Comparison of ENCODE assay signal across 20 cellular contexts in the genomic region with DNA sequence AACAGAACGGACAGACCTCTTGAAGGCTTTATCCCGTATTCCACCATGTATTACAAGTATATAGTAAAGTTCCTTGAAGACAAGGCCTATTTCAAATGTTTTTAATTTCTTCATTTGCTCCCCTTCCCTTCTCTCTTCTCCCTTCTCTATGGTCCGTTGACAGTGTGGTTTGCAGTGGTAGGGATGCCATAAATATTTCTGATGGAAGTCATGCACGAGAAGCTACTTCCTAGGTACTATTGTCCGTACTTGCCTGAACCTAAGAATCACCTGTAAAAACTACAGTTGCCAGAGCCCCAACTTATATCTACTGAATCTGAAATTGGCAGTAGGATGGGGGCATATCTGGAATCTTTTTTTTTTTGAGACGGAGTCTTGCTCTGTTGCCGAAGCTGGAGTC.
"Had no signal": no experiment of that assay in that cellular context is flagged by ENCODE, and none has a peak within 500 bp of the region (broad histone marks: within the 10 kb centered on the region; RNA-seq: fewer than 3 reads in every experiment).

No MANE protein-coding gene starts in this region.

- H3K27me3 ChIP-seq: cardiac muscle cell, gastroesophageal sphincter, right lobe of liver had no signal

- H3K9ac ChIP-seq: SK-N-SH had no signal

- ATAC-seq: activated naive CD4-positive, alpha-beta T cell treated with anti-CD3 and anti-CD28 coated beads, Interleukin-2, amount 50 U/mL, for 72 hours; gastroesophageal sphincter; left colon; naive thymus-derived CD4-positive, alpha-beta T cell; right lobe of liver; T-helper 17 cell had no signal

- H3K4me3 Mint-ChIP-seq: activated B cell treated with CpG ODN at 0.5 μM for 24 hours; activated CD4-positive, alpha-beta T cell treated with anti-CD3 and anti-CD28 coated beads, Interleukin-2, amount 10 ng/mL, durations not matched to agents 7 days and 5 days; T-helper 17 cell had no signal

- H3K9me3 Mint-ChIP-seq: activated B cell treated with CpG ODN at 0.5 μM for 24 hours; activated CD4-positive, alpha-beta T cell treated with anti-CD3 and anti-CD28 coated beads, Interleukin-2, amount 10 ng/mL, durations not matched to agents 7 days and 5 days; activated naive CD4-positive, alpha-beta T cell treated with anti-CD3 and anti-CD28 coated beads, Interleukin-2, amount 50 U/mL, for 72 hours; naive thymus-derived CD4-positive, alpha-beta T cell; type B pancreatic cell had no signal

- H3K4me2 ChIP-seq: SK-N-SH had no signal

- H3K4me3 ChIP-seq: cardiac muscle cell, gastroesophageal sphincter, lung, right lobe of liver had no signal

- H3K36me3 ChIP-seq: cardiac muscle cell, gastroesophageal sphincter, right lobe of liver had no signal

- H3K27me3 Mint-ChIP-seq: activated B cell treated with CpG ODN at 0.5 μM for 24 hours; activated CD4-positive, alpha-beta T cell treated with anti-CD3 and anti-CD28 coated beads, Interleukin-2, amount 10 ng/mL, durations not matched to agents 7 days and 5 days; naive thymus-derived CD4-positive, alpha-beta T cell; T-helper 17 cell; type B pancreatic cell had no signal

- H3K36me3 Mint-ChIP-seq: type B pancreatic cell had no signal

- FAIRE-seq: colon, TTC549 had no signal

- H3K27ac Mint-ChIP-seq: activated B cell treated with CpG ODN at 0.5 μM for 24 hours; naive thymus-derived CD4-positive, alpha-beta T cell; T-helper 17 cell had no signal

- DNase-seq: activated B cell treated with CpG ODN at 0.5 μM for 24 hours; activated CD4-positive, alpha-beta T cell treated with anti-CD3 and anti-CD28 coated beads, Interleukin-2, amount 10 ng/mL, durations not matched to agents 7 days and 5 days; activated effector memory CD4-positive, alpha-beta T cell treated with Interleukin-2 at 50 U/mL for 16 hours; activated T-cell treated with anti-CD3 and anti-CD28 coated beads for 4 hours; hippocampal formation; left colon; naive thymus-derived CD4-positive, alpha-beta T cell; nucleus accumbens; right lobe of liver; SK-N-SH; stimulated activated CD4-positive, alpha-beta T cell treated with anti-CD3 and anti-CD28 coated beads, Interleukin-2, amount 100 ng/mL, for 24 hours; stimulated activated naive CD4-positive, alpha-beta T cell; T-helper 17 cell had no signal

- H3K27ac ChIP-seq: cardiac muscle cell, gastroesophageal sphincter, right lobe of liver had no signal

- H3K9me3 ChIP-seq: gastroesophageal sphincter, right lobe of liver, SK-N-SH had no signal
